8 cellular contexts compared by ENCODE assay signal in the genomic region with DNA sequence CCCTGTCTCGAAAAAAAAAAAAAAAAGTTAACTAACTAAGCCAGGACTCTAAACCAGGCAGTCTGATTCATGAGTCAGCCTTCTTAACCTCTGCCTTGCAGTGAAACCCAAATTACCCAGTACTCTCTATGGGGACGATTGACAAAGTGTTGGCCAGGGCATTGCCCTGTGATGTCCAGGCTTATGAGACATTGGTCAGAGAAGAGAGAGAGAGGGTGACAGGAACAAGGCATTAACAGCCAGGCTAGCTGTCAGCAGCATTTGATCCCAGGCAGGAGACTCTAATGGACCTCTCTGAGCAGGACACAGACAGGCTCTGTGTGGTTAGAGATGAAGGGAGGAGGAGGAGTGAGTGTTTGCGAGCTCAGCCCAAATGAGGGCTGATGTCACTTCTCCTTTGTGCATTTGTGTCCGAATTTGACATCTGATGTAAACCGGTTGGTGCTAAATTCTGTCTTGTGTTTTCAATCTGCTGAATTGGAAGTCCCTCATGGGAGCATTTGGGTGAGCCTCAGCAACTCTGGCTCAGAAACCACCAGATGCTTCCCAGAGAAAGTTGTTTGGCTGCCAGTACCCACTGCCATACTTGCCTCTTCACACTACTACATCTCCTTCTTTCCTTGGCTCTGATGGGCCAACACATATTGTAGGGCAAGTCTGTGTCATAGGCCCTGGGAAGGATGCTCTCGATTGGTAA. TPM values are rescaled to one million over a fixed set of nuclear protein-coding genes. Genes with fewer than 3 reads are reported as not detected.
A peak's percentile ranks its signal among the peaks of the same experiment; 100 is the strongest.
DNase-seq lines count a peak whose midpoint lies in the region; ATAC-seq and TF ChIP-seq lines count a peak whose summit lies in the region.

No MANE protein-coding gene starts in this region.

- CTCF ChIA-PET in SK-N-SH (lab: Yijun Ruan, JAX), result no interaction called here

- POLR2A ChIA-PET in SK-N-SH (lab: Yijun Ruan, JAX), result interaction anchor here (0.6 kb wide), 1 partner anchor 445 kb away, joined by 3 read pairs; no protein-coding TSS in a partner anchor

- H3K27me3 ChIP-seq in SK-N-SH (ENCODE audit: insufficient read depth) (no peaks in the 10 kb centered on the region), SU-DHL-6 (ENCODE audit: low read length) (no peaks in the 10 kb centered on the region), duodenal mucosa (ENCODE audit: control insufficient read depth in 1 of 2, insufficient read depth in 2 of 2, low read length in 2 of 2) (no peaks in the 10 kb centered on the region), muscle layer of duodenum (ENCODE audit: low read depth, low read length) (no peaks in the 10 kb centered on the region)

- DNase-seq in SK-N-SH (no peak), NCI-H82 (lab: John Stamatoyannopoulos, UW) (no peak), A172 (ENCODE audit: low spot score) (no peak)

- H3K4me2 ChIP-seq in SK-N-SH (no peak overlapping the region), SU-DHL-6 (ENCODE audit: low read depth, low read length, poor library complexity, severe bottlenecking) (peak overlapping the region; percentile 66)

- TF ChIP-seq CTCF in SK-N-SH (IDR thresholded peaks at IDR 0.05) (no peak), SU-DHL-6 (IDR thresholded peaks at IDR 0.05; ENCODE audit: insufficient read depth, low read length, poor library complexity, severe bottlenecking) (no peak)

- H3K4me1 ChIP-seq in SK-N-SH (ENCODE audit: control insufficient read depth in 1 of 2, insufficient read depth in 2 of 2, low read depth in 1 of 2, low read length in 1 of 2), result no peaks in the 10 kb centered on the region
- H3K4me1 ChIP-seq in duodenal mucosa (ENCODE audit: control insufficient read depth in 1 of 2, insufficient read depth in 2 of 2, low read length in 2 of 2), result peaks cover 42 to 43% of the 10 kb centered on the region in 2 donors
- H3K4me1 ChIP-seq in muscle layer of duodenum (ENCODE audit: control insufficient read depth in 1 of 2, insufficient read depth in 2 of 2, low read length in 2 of 2), result peaks cover 9 to 14% of the 10 kb centered on the region in 2 donors

- H3K4me3 ChIP-seq in SK-N-SH (ENCODE audit: low read depth in 2 of 2, low read length in 1 of 2), result no peak overlapping the region
- peak overlapping the region; percentile 27 for H3K4me3 ChIP-seq in SU-DHL-6 (ENCODE audit: insufficient read depth, low read length, poor library complexity, severe bottlenecking)
- peak overlapping the region; percentile 16 to 40 for H3K4me3 ChIP-seq in duodenal mucosa (ENCODE audit: low read depth in 1 of 2, low read length in 2 of 2)
- peak overlapping the region in 1 of 2 donors; percentile 2 for H3K4me3 ChIP-seq in muscle layer of duodenum (ENCODE audit: low read depth in 1 of 2, low read length in 2 of 2)

- H3K9ac ChIP-seq in SK-N-SH (no peak overlapping the region), SU-DHL-6 (ENCODE audit: low read length) (peak overlapping the region; percentile 46), duodenal mucosa (ENCODE audit: low read depth in 1 of 2, low read length in 2 of 2) (peak overlapping the region; percentile 28 to 59)

- H3F3A ChIP-seq in SK-N-SH (replicated peaks; ENCODE audit: insufficient read depth) (no peaks in the 10 kb centered on the region), SU-DHL-6 (ENCODE audit: insufficient read depth) (peaks cover 40% of the 10 kb centered on the region)

- H4K20me1 ChIP-seq in SK-N-SH (ENCODE audit: insufficient read depth) (no peaks in the 10 kb centered on the region), SU-DHL-6 (ENCODE audit: low read depth, low read length) (no peaks in the 10 kb centered on the region)

- TF ChIP-seq EP300 in SK-N-SH (IDR thresholded peaks at IDR 0.05; ENCODE audit: borderline replicate concordance in 1 of 2, low read depth in 1 of 2, low read length in 1 of 2), result no peak

- ATAC-seq in SK-N-SH treated with all-trans-retinoic acid at 6 μM for 48 hours, result peak; percentile 59
- ATAC-seq in HG03060 (IDR thresholded peaks at IDR 0.05; ENCODE audit: low read depth, unreplicated experiment), result peak; percentile 35

- TF ChIP-seq RAD21 in SK-N-SH (IDR thresholded peaks at IDR 0.05; ENCODE audit: low read length), result no peak

- H2AFZ ChIP-seq in SK-N-SH (ENCODE audit: low read depth), result no peak overlapping the region
- H2AFZ ChIP-seq in SU-DHL-6 (ENCODE audit: low read depth, low read length, severe bottlenecking), result peak overlapping the region; percentile 42

- 67% methylated on average over 6 of the region's 6 CpGs for WGBS in SK-N-SH (ENCODE audit: low lambda C conversion rate)

- H3K36me3 ChIP-seq in SK-N-SH (replicated peaks in 1 of 2; ENCODE audit: control insufficient read depth in 1 of 2, insufficient read depth in 2 of 2, low read length in 1 of 2) (no peaks in the 10 kb centered on the region), SU-DHL-6 (ENCODE audit: low read length) (no peaks in the 10 kb centered on the region), duodenal mucosa (ENCODE audit: control insufficient read depth in 1 of 2, insufficient read depth in 2 of 2, low read length in 2 of 2) (no peaks in the 10 kb centered on the region), muscle layer of duodenum (ENCODE audit: control insufficient read depth in 1 of 2, insufficient read depth in 2 of 2, low read length in 2 of 2) (no peaks in the 10 kb centered on the region)

- 0 out of 2 replicates have a peak, but pooled peaks cover 7% of the 10 kb centered on the region for H3K9me3 ChIP-seq in SK-N-SH
- H3K9me3 ChIP-seq in SU-DHL-6 (ENCODE audit: insufficient read depth, low read length), result no peaks in the 10 kb centered on the region
- H3K9me3 ChIP-seq in duodenal mucosa (ENCODE audit: control insufficient read depth in 1 of 2, low read length in 2 of 2), result no peaks in the 10 kb centered on the region
- no peaks in the 10 kb centered on the region for H3K9me3 ChIP-seq in muscle layer of duodenum (ENCODE audit: control insufficient read depth in 1 of 2, low read length in 2 of 2)

- H3K9me2 ChIP-seq in SK-N-SH, result peaks cover 4% of the 10 kb centered on the region; the same call in 1 of the 2 replicates
- H3K9me2 ChIP-seq in SU-DHL-6 (replicated peaks; ENCODE audit: insufficient read depth, low read length), result no peaks in the 10 kb centered on the region

- no peak overlapping the region for H3K27ac ChIP-seq in SK-N-SH (ENCODE audit: low read depth in 2 of 2, low read length in 1 of 2)
- peak overlapping the region; percentile 83 for H3K27ac ChIP-seq in SU-DHL-6 (ENCODE audit: low read depth, low read length)
- H3K27ac ChIP-seq in duodenal mucosa (ENCODE audit: low read depth, low read length), result peak overlapping the region; percentile 23
- H3K27ac ChIP-seq in muscle layer of duodenum (ENCODE audit: low read length), result peak overlapping the region; percentile 64

- H3K79me2 ChIP-seq in SK-N-SH (ENCODE audit: insufficient read depth), result no peaks in the 10 kb centered on the region
- no peaks in the 10 kb centered on the region for H3K79me2 ChIP-seq in SU-DHL-6 (ENCODE audit: insufficient read depth, low read length)

TF ChIP-seq in SK-N-SH treated with all-trans-retinoic acid at 6 μM for 48 hours, 23 proteins besides CTCF, POLR2A, EP300 and RAD21:
- no peak for TF ChIP-seq POU6F1 (CRISPR knock-in tag; IDR thresholded peaks at IDR 0.05; ENCODE audit: borderline replicate concordance, low read depth)

TF ChIP-seq in SK-N-SH, 30 proteins besides CTCF, POLR2A, EP300 and RAD21:
- no peak for TF ChIP-seq POLR2AphosphoS5 (IDR thresholded peaks at IDR 0.05; ENCODE audit: low read depth, low read length)
- no peak for TF ChIP-seq SMC3 (IDR thresholded peaks at IDR 0.05; ENCODE audit: low read depth, low read length)
- TF ChIP-seq NRF1 (IDR thresholded peaks at IDR 0.05; ENCODE audit: low read depth, low read length), result no peak
- no peak for TF ChIP-seq REST (IDR thresholded peaks at IDR 0.05; ENCODE audit: low read depth, low read length)
- no peak for TF ChIP-seq FOXJ3 (CRISPR knock-in tag; IDR thresholded peaks at IDR 0.05)
- no peak for TF ChIP-seq RFX5 (IDR thresholded peaks at IDR 0.05; ENCODE audit: low read length)
- TF ChIP-seq ELF1 (IDR thresholded peaks at IDR 0.05), result no peak

RNA-seq across cellular contexts. Expression of gene MYL4, which starts 4.3 kb away (rescaled TPM):
- polyA plus RNA-seq in SK-N-SH (2012; rRNA removed), result not detected in 2 replicates
- 0.04 TPM in 1 of 2 replicates, not detected in the other for polyA plus RNA-seq in SK-N-SH (2012; cell fraction: cytosol; rRNA removed)
- 0.23 TPM in 1 of 2 replicates, not detected in the other for polyA plus RNA-seq in SK-N-SH (2012; cell fraction: nucleus; rRNA removed)
- not detected in 2 replicates for total RNA-seq in A172 (2014; rRNA removed; shearing (Covaris generic))

RNA-seq across cellular contexts. Expression of gene CDC27, which starts 15.8 kb away (rescaled TPM):
- 44.3 and 48.7 TPM in 2 replicates for polyA plus RNA-seq in SK-N-SH (2012; rRNA removed)
- polyA plus RNA-seq in SK-N-SH (2012; cell fraction: cytosol; rRNA removed), result 49.0 and 49.4 TPM in 2 replicates
- 58.3 and 107 TPM in 2 replicates for polyA plus RNA-seq in SK-N-SH (2012; cell fraction: nucleus; rRNA removed)
- 93.1 and 120 TPM in 2 replicates for total RNA-seq in A172 (2014; rRNA removed; shearing (Covaris generic))

RNA-seq across cellular contexts. Expression of gene ITGB3, which starts 48.8 kb away (rescaled TPM):
- polyA plus RNA-seq in SK-N-SH (2012; rRNA removed), result 4.4 and 4.6 TPM in 2 replicates
- 2.7 and 3.7 TPM in 2 replicates for polyA plus RNA-seq in SK-N-SH (2012; cell fraction: cytosol; rRNA removed)
- polyA plus RNA-seq in SK-N-SH (2012; cell fraction: nucleus; rRNA removed), result 1.6 and 3.0 TPM in 2 replicates
- not detected in 2 replicates for total RNA-seq in A172 (2014; rRNA removed; shearing (Covaris generic))

Comparison
In these comparisons a context has a peak if more than half of its experiments do, and no peak if none do; other contexts are left out.
1. H3K27ac ChIP-seq: peak in SU-DHL-6 (single experiment), duodenal mucosa (single experiment) and muscle layer of duodenum (single experiment); none in SK-N-SH (0 of 2).
2. H3K4me3 ChIP-seq: peak in SU-DHL-6 (single experiment) and duodenal mucosa (2 of 2); none in SK-N-SH (0 of 2).